ENCODE assay signal across 1 cellular context in genomic region chr15:101615986-101616848, GRCh38.
TF ChIP-seq lines count a peak whose summit lies in the region.

No MANE protein-coding gene starts in this region.

TF ChIP-seq in HCT116, 20 proteins besides CTCF, POLR2A, EP300 and RAD21 (continued from another document):
- TF ChIP-seq EGR1 (IDR thresholded peaks at IDR 0.05; ENCODE audit: low read depth) (no peak), ATF3 (IDR thresholded peaks at IDR 0.05) (no peak), YY1 (IDR thresholded peaks at IDR 0.05; ENCODE audit: extremely low read depth, insufficient replicate concordance, low read depth, low read length) (peak; percentile 67), POLR2AphosphoS5 (IDR thresholded peaks at IDR 0.05; ENCODE audit: low read depth, low read length) (peak; percentile 46; the same call in 1 of the 2 replicates), MAX (IDR thresholded peaks at IDR 0.05) (peak; percentile 84), CEBPB (IDR thresholded peaks at IDR 0.05; ENCODE audit: low read depth) (no peak), ZFX (IDR thresholded peaks at IDR 0.05) (no peak), FOSL1 (IDR thresholded peaks at IDR 0.05; ENCODE audit: low read depth) (no peak), EZH2 (IDR thresholded peaks at IDR 0.05) (no peak), TCF7L2 (IDR thresholded peaks at IDR 0.05; ENCODE audit: borderline replicate concordance, extremely low read depth, insufficient read depth, insufficient read length) (no peak), EZH2phosphoT487 (IDR thresholded peaks at IDR 0.05; ENCODE audit: borderline replicate concordance) (no peak), SP1 (IDR thresholded peaks at IDR 0.05; ENCODE audit: low read depth) (peak; percentile 43)
